Comparison of ENCODE assay signal across 27 cellular contexts in the genomic region with DNA sequence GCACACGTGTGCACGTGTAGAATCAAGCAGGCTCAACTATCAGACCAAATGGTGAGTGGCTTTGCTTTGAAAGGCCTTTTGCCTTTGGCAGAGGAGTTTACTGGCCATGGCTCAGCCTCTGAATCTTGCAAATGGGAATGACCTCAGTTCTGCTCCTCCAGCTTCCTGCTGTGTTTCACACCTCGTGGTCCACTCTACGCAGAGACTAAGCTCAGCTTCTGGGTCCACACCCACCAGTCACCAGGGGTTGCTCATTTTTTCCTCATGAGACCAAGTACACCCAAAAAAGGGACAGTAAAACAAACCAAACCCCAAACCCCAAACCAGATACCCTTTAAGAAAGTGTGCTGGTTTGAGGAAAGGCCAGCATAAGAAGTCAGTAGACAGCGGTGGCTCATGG.
A peak's percentile ranks its signal among the peaks of the same experiment; 100 is the strongest.
DNase-seq lines count a peak whose midpoint lies in the region; ATAC-seq, FAIRE-seq and TF ChIP-seq lines count a peak whose summit lies in the region.
"Had no signal": no experiment of that assay in that cellular context is flagged by ENCODE, and none has a peak within 500 bp of the region (broad histone marks: within the 10 kb centered on the region; RNA-seq: fewer than 3 reads in every experiment).

No MANE protein-coding gene starts in this region.

- no peak overlapping the region for H3K4me3 Mint-ChIP-seq in activated CD8-positive, alpha-beta T cell treated with anti-CD3 and anti-CD28 coated beads for 36 hours
- no peak overlapping the region for H3K4me3 Mint-ChIP-seq in activated CD8-positive, alpha-beta T cell treated with anti-CD3 and anti-CD28 coated beads, Interleukin-2, amount 10 ng/mL, durations not matched to agents 7 days and 5 days
- H3K4me3 Mint-ChIP-seq: HFFc6 had no signal

- no peak for ATAC-seq in activated CD8-positive, alpha-beta T cell treated with anti-CD3 and anti-CD28 coated beads for 36 hours
- ATAC-seq in activated CD8-positive, alpha-beta T cell treated with anti-CD3 and anti-CD28 coated beads, Interleukin-2, amount 10 ng/mL, durations not matched to agents 7 days and 5 days: no peak
- no peak for ATAC-seq in GM18502 (IDR thresholded peaks at IDR 0.05; ENCODE audit: poor library complexity, unreplicated experiment)
- ATAC-seq: K562, PC-3 had no signal

- intact Hi-C loops in activated CD8-positive, alpha-beta T cell treated with anti-CD3 and anti-CD28 coated beads for 36 hours (cut with micrococcal nuclease): loop anchor here (5.0 kb wide), 1 partner anchor 81 kb away; no protein-coding TSS in a partner anchor

- H3K4me1 Mint-ChIP-seq in activated CD8-positive, alpha-beta T cell treated with anti-CD3 and anti-CD28 coated beads for 36 hours (ENCODE audit: low read depth): peaks cover 46% of the 10 kb centered on the region
- H3K4me1 Mint-ChIP-seq in activated CD8-positive, alpha-beta T cell treated with anti-CD3 and anti-CD28 coated beads, Interleukin-2, amount 10 ng/mL, durations not matched to agents 7 days and 5 days (ENCODE audit: low read depth): peaks cover 62% of the 10 kb centered on the region

- H3K27me3 ChIP-seq in bronchial epithelial cell (ENCODE audit: control insufficient read depth, insufficient read depth, low read length): no peaks in the 10 kb centered on the region
- H3K27me3 ChIP-seq: BLaER1, SJCRH30 had no signal

- CTCF ChIA-PET in activated CD8-positive, alpha-beta T cell treated with anti-CD3 and anti-CD28 coated beads for 36 hours (lab: Charles Lee): no interaction called here
- CTCF ChIA-PET in activated CD8-positive, alpha-beta T cell treated with anti-CD3 and anti-CD28 coated beads, Interleukin-2, amount 10 ng/mL, durations not matched to agents 7 days and 5 days (lab: Charles Lee): no interaction called here

- DNase-seq in activated CD8-positive, alpha-beta T cell treated with anti-CD3 and anti-CD28 coated beads for 36 hours: peak; percentile 30
- no peak for DNase-seq in activated CD8-positive, alpha-beta T cell treated with anti-CD3 and anti-CD28 coated beads, Interleukin-2, amount 10 ng/mL, durations not matched to agents 7 days and 5 days
- DNase-seq in NB4 (ENCODE audit: low read depth) (peak; percentile 52), bronchial epithelial cell (ENCODE audit: low read depth) (no peak), NCI-H82 treated with DMSO at 0.1 percent for 48 hours (lab: John Stamatoyannopoulos, UW; ENCODE audit: unreplicated experiment) (no peak), GM13977 (ENCODE audit: low spot score) (no peak)
- peak; percentile 29 for DNase-seq in stimulated activated CD8-positive, alpha-beta memory T cell treated with anti-CD3 and anti-CD28 coated beads, Interleukin-4, amount 100 ng/mL, for 48 hours
- DNase-seq: CD4-positive, CD25-positive, alpha-beta regulatory T cell; GM23248; HFFc6; Kasumi-1; NCI-H1105; NCI-H1436 treated with DMSO at 0.1 percent for 48 hours; NCI-H187 treated with DMSO at 0.1 percent for 48 hours; NCI-H2171 treated with DMSO at 0.1 percent for 48 hours; NCI-H524; NCI-H774; NK-92 treated with Interleukin-12 subunit alpha and Interleukin-12 subunit beta, amount 100 ng/mL, for 24 hours; PC-3; SJCRH30 had no signal

- no peak overlapping the region for H3K27ac Mint-ChIP-seq in activated CD8-positive, alpha-beta T cell treated with anti-CD3 and anti-CD28 coated beads for 36 hours
- no peak overlapping the region for H3K27ac Mint-ChIP-seq in activated CD8-positive, alpha-beta T cell treated with anti-CD3 and anti-CD28 coated beads, Interleukin-2, amount 10 ng/mL, durations not matched to agents 7 days and 5 days
- H3K27ac Mint-ChIP-seq: HFFc6 had no signal

- in situ Hi-C loops in GM13977 (cut with MboI; ENCODE audit: low pct_unique_long_range_greater_than_20kb, low sequenced_read_pairs, unreplicated experiment): no loop called here

- H3K27me3 Mint-ChIP-seq in activated CD8-positive, alpha-beta T cell treated with anti-CD3 and anti-CD28 coated beads for 36 hours: no peaks in the 10 kb centered on the region
- H3K27me3 Mint-ChIP-seq in activated CD8-positive, alpha-beta T cell treated with anti-CD3 and anti-CD28 coated beads, Interleukin-2, amount 10 ng/mL, durations not matched to agents 7 days and 5 days (ENCODE audit: low read depth): peaks cover 15% of the 10 kb centered on the region

- POLR2A ChIA-PET in activated CD8-positive, alpha-beta T cell treated with anti-CD3 and anti-CD28 coated beads for 36 hours (lab: Charles Lee): no interaction called here
- POLR2A ChIA-PET in activated CD8-positive, alpha-beta T cell treated with anti-CD3 and anti-CD28 coated beads, Interleukin-2, amount 10 ng/mL, durations not matched to agents 7 days and 5 days (lab: Charles Lee): no interaction called here

- H3K36me3 Mint-ChIP-seq in activated CD8-positive, alpha-beta T cell treated with anti-CD3 and anti-CD28 coated beads for 36 hours (ENCODE audit: low read depth): no peaks in the 10 kb centered on the region
- H3K36me3 Mint-ChIP-seq in activated CD8-positive, alpha-beta T cell treated with anti-CD3 and anti-CD28 coated beads, Interleukin-2, amount 10 ng/mL, durations not matched to agents 7 days and 5 days (ENCODE audit: low read depth): peaks cover 6% of the 10 kb centered on the region
- H3K36me3 Mint-ChIP-seq: CD4-positive, CD25-positive, alpha-beta regulatory T cell had no signal

- no peaks in the 10 kb centered on the region for H3K36me3 ChIP-seq in bronchial epithelial cell (ENCODE audit: control insufficient read depth, insufficient read depth, low read length)
- H3K36me3 ChIP-seq: BLaER1, HAP-1 had no signal

- no peak overlapping the region for H3K4me3 ChIP-seq in NB4 (ENCODE audit: low read depth, low read length)
- no peak overlapping the region for H3K4me3 ChIP-seq in bronchial epithelial cell (ENCODE audit: low read depth, low read length)
- H3K4me3 ChIP-seq: BLaER1, GM23248, HAP-1, K562, SJCRH30 had no signal

- TF ChIP-seq CTCF in activated CD8-positive, alpha-beta T cell treated with anti-CD3 and anti-CD28 coated beads for 36 hours (IDR thresholded peaks at IDR 0.05): no peak
- TF ChIP-seq CTCF in NB4 (IDR thresholded peaks at IDR 0.05; ENCODE audit: low read depth, low read length): no peak
- no peak for TF ChIP-seq CTCF in bronchial epithelial cell (IDR thresholded peaks at IDR 0.05; ENCODE audit: insufficient read depth, low read length, severe bottlenecking)
- no peak for TF ChIP-seq CTCF in GM13977 (IDR thresholded peaks at IDR 0.05; ENCODE audit: extremely low read depth, insufficient read depth, missing control alignments)

- FAIRE-seq in bronchial epithelial cell (lab: Jason Lieb, UNC): peak; percentile 91
- FAIRE-seq: A204.1, D721Med, HTR-8/SVneo, K562 had no signal

- no peak for TF ChIP-seq POLR2A in NB4 (IDR thresholded peaks at IDR 0.05; ENCODE audit: extremely low read depth, insufficient read length)

- no peaks in the 10 kb centered on the region for H3K9me3 Mint-ChIP-seq in activated CD8-positive, alpha-beta T cell treated with anti-CD3 and anti-CD28 coated beads for 36 hours
- H3K9me3 Mint-ChIP-seq in activated CD8-positive, alpha-beta T cell treated with anti-CD3 and anti-CD28 coated beads, Interleukin-2, amount 10 ng/mL, durations not matched to agents 7 days and 5 days (ENCODE audit: insufficient read depth): no peaks in the 10 kb centered on the region
- H3K9me3 Mint-ChIP-seq: CD4-positive, CD25-positive, alpha-beta regulatory T cell had no signal

Comparison
In these comparisons a context has a peak if more than half of its experiments do, and no peak if none do; other contexts are left out.
1. DNase-seq: peak in activated CD8-positive, alpha-beta T cell treated with anti-CD3 and anti-CD28 coated beads for 36 hours (single experiment), NB4 (single experiment) and stimulated activated CD8-positive, alpha-beta memory T cell treated with anti-CD3 and anti-CD28 coated beads, Interleukin-4, amount 100 ng/mL, for 48 hours (single experiment); none in activated CD8-positive, alpha-beta T cell treated with anti-CD3 and anti-CD28 coated beads, Interleukin-2, amount 10 ng/mL, durations not matched to agents 7 days and 5 days (single experiment), bronchial epithelial cell (single experiment), NCI-H82 treated with DMSO at 0.1 percent for 48 hours (single experiment) and GM13977 (single experiment).